12 cellular contexts compared by ENCODE assay signal in the genomic region with DNA sequence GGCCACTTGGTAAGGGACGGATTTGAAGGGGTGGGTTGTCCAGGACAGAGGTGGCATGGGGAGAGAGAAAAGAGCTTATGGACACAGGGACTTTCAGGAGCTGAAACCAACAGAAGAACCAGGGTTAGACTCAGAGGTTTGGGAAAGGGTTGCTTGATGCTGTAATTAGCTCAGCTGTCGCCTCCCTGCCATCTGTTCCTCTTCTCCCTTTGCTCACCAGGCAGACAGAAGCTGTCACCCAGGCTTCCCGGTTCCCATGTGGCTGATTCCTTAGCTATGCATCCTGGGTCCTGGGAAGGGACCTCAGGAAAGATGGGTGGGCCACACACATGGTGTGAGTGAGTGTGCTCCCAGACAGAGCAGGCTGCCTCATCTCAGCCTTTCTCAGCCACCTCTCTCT. TPM values are rescaled to one million over a fixed set of nuclear protein-coding genes. Genes with fewer than 3 reads are reported as not detected.
DNase-seq lines count a peak whose midpoint lies in the region; ATAC-seq, FAIRE-seq and TF ChIP-seq lines count a peak whose summit lies in the region.
"Had no signal": no experiment of that assay in that cellular context is flagged by ENCODE, and none has a peak within 500 bp of the region (broad histone marks: within the 10 kb centered on the region; RNA-seq: fewer than 3 reads in every experiment).

No MANE protein-coding gene starts in this region.

- peaks cover 16% of the 10 kb centered on the region for H3K4me1 ChIP-seq in PC-9 (replicated peaks; ENCODE audit: insufficient read depth)
- peaks cover 17% of the 10 kb centered on the region for H3K4me1 ChIP-seq in fibroblast of lung (ENCODE audit: control insufficient read depth, extremely low read depth, insufficient read depth, low read length)
- H3K4me1 ChIP-seq in pancreas, result peaks cover 6 to 18% (median 16%) of the 10 kb centered on the region in 3 donors

- peak overlapping the region; percentile 37 for H3K4me2 ChIP-seq in PC-9
- H3K4me2 ChIP-seq in fibroblast of lung (ENCODE audit: extremely low read depth, insufficient read depth, low read length), result no peak overlapping the region

- no peaks in the 10 kb centered on the region for H3K9me2 ChIP-seq in PC-9 (ENCODE audit: insufficient read depth)

- H3K9me3 ChIP-seq in PC-9 (ENCODE audit: insufficient read depth, low read depth) (no peaks in the 10 kb centered on the region), fibroblast of lung (ENCODE audit: control insufficient read depth, insufficient read depth, low read depth, low read length) (no peaks in the 10 kb centered on the region), pancreas (no peaks in the 10 kb centered on the region)
- H3K9me3 ChIP-seq: SJSA1 had no signal

- H3K4me3 ChIP-seq in PC-9 (no peak overlapping the region), fibroblast of lung (replicated peaks in 1 of 4; ENCODE audit: control extremely low read depth in 1 of 4, insufficient read depth in 1 of 4, low read depth in 3 of 4, low read length in 4 of 4) (no peak overlapping the region), pancreas (no peak overlapping the region)
- H3K4me3 ChIP-seq: SJSA1 had no signal

- peak; percentile 84 for DNase-seq in D341Med (ENCODE audit: low spot score)
- DNase-seq in PC-9, result no peak
- no peak for DNase-seq in fibroblast of lung (ENCODE audit: low read depth in 2 of 2)
- no peak for DNase-seq in pancreas
- DNase-seq in GM13977 (ENCODE audit: low spot score), result no peak
- DNase-seq in KBM-7, result no peak
- DNase-seq in activated effector memory CD4-positive, alpha-beta T cell treated with Interleukin-2 at 50 U/mL for 16 hours, result no peak
- no peak for DNase-seq in iPS-NIHi7 (ENCODE audit: extremely low spot score)
- DNase-seq: activated CD4-positive, alpha-beta T cell treated with anti-CD3 and anti-CD28 coated beads, Interleukin-2, amount 50 U/mL, for 48 hours; NCI-H226; stimulated activated CD4-positive, alpha-beta T cell treated with anti-CD3 and anti-CD28 coated beads, Interleukin-2, amount 100 ng/mL, for 24 hours had no signal

- POLR2A ChIA-PET in PC-9 (lab: Charles Lee; ENCODE audit: unreplicated experiment), result no interaction called here

- TF ChIP-seq CTCF in PC-9 (conservative IDR thresholded peaks at IDR 0.05) (no peak), fibroblast of lung (conservative IDR thresholded peaks at IDR 0.05 in 1 of 2, IDR thresholded peaks at IDR 0.05 in 1 of 2; ENCODE audit: low read depth in 1 of 2, low read length in 2 of 2) (no peak), pancreas (IDR thresholded peaks at IDR 0.05) (no peak), GM13977 (IDR thresholded peaks at IDR 0.05; ENCODE audit: extremely low read depth, insufficient read depth, missing control alignments) (no peak)

- H3K27ac ChIP-seq in PC-9 (no peak overlapping the region), fibroblast of lung (ENCODE audit: insufficient read depth, low read length) (peak overlapping the region; percentile 37), pancreas (peak overlapping the region in 3 of 4 donors; percentile 16 to 29 (median 17))
- H3K27ac ChIP-seq: SJSA1 had no signal

- H3K79me2 ChIP-seq in PC-9 (ENCODE audit: low read depth), result peaks cover 55% of the 10 kb centered on the region
- H3K79me2 ChIP-seq in fibroblast of lung (ENCODE audit: control insufficient read depth, insufficient read depth, low read length), result peaks cover 48% of the 10 kb centered on the region

- intact Hi-C loops in PC-9 (cut with micrococcal nuclease; ENCODE audit: unreplicated experiment), result no loop called here
- intact Hi-C loops in pancreas (cut with DNase I), result no loop called here

- H3F3A ChIP-seq in PC-9 (ENCODE audit: insufficient read depth, low read depth), result peaks cover 6% of the 10 kb centered on the region; the same call in 1 of the 2 replicates

- in situ Hi-C loops in GM13977 (cut with MboI; ENCODE audit: low pct_unique_long_range_greater_than_20kb, low sequenced_read_pairs, unreplicated experiment) (no loop called here), KBM-7 (cut with MboI; ENCODE audit: low pct_unique_long_range_greater_than_20kb, low sequenced_read_pairs) (no loop called here)

- 59 to 61% methylated on average over 3 of the region's 3 CpGs for WGBS in pancreas, 2 donors

- H2AFZ ChIP-seq in PC-9 (no peak overlapping the region), fibroblast of lung (ENCODE audit: low read length) (no peak overlapping the region)

- no peaks in the 10 kb centered on the region; the same call in 1 of the 2 replicates for H3K36me3 ChIP-seq in PC-9 (ENCODE audit: low read depth)
- H3K36me3 ChIP-seq in fibroblast of lung (ENCODE audit: control insufficient read depth, insufficient read depth, low read length), result peaks cover 7% of the 10 kb centered on the region
- no peaks in the 10 kb centered on the region for H3K36me3 ChIP-seq in pancreas

- no TSS peak for BruUV-seq in PC-9 (replicated peaks; lab: Mats Ljungman, UMichigan)

- no peak overlapping the region for H3K9ac ChIP-seq in fibroblast of lung (ENCODE audit: insufficient read depth, low read length)

- H4K20me1 ChIP-seq in PC-9 (ENCODE audit: insufficient read depth), result peaks cover 39% of the 10 kb centered on the region
- H4K20me1 ChIP-seq in fibroblast of lung (ENCODE audit: control insufficient read depth, extremely low read depth, insufficient read depth, low read length), result no peaks in the 10 kb centered on the region

- no peak for FAIRE-seq in pancreas (lab: Jason Lieb, UNC)

- H3K27me3 ChIP-seq in PC-9 (ENCODE audit: insufficient read depth, low read depth) (no peaks in the 10 kb centered on the region), fibroblast of lung (ENCODE audit: control insufficient read depth, insufficient read depth, low read length) (no peaks in the 10 kb centered on the region), pancreas (no peaks in the 10 kb centered on the region)
- H3K27me3 ChIP-seq: SJSA1 had no signal

- CTCF ChIA-PET in PC-9 (lab: Charles Lee), result no interaction called here

- peak in 3 of 4 donors; percentile 13 to 63 (median 36) for ATAC-seq in pancreas

RNA-seq across cellular contexts. Expression of a gene that starts 14.0 kb away (rescaled TPM):
- total RNA-seq in PC-9 (2021), result 36.9 and 38.9 TPM in 2 replicates
- total RNA-seq in fibroblast of lung, result 11.6 and 19.7 TPM in 2 replicates
- polyA plus RNA-seq in fibroblast of lung, result 1.5 and 2.7 TPM in 2 replicates
- polyA plus RNA-seq in fibroblast of lung (2012), result 27.4 and 30.1 TPM in 2 replicates
- polyA minus RNA-seq in fibroblast of lung (ENCODE audit: low replicate concordance), result 38.7 and 46.1 TPM in 2 replicates
- 10 to 100 TPM; 14.2 to 28.4 (median 20.9) TPM for total RNA-seq in pancreas
- 10 to 100 TPM; 20.2 to 40.8 TPM for polyA plus RNA-seq in pancreas
